Comparison of ENCODE assay signal across 1 cellular context in genomic region chr12:90008277-90008676, GRCh38.
TF ChIP-seq lines count a peak whose summit lies in the region.

No MANE protein-coding gene starts in this region.

TF ChIP-seq in GM23338, 12 proteins besides CTCF, POLR2A, EP300 and RAD21 (continued from another document):
- TF ChIP-seq ZNF462 (CRISPR knock-in tag; IDR thresholded peaks at IDR 0.05): no peak
- TF ChIP-seq, protein P1, sequence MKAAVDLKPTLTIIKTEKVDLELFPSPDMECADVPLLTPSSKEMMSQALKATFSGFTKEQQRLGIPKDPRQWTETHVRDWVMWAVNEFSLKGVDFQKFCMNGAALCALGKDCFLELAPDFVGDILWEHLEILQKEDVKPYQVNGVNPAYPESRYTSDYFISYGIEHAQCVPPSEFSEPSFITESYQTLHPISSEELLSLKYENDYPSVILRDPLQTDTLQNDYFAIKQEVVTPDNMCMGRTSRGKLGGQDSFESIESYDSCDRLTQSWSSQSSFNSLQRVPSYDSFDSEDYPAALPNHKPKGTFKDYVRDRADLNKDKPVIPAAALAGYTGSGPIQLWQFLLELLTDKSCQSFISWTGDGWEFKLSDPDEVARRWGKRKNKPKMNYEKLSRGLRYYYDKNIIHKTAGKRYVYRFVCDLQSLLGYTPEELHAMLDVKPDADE (IDR thresholded peaks at IDR 0.05): no peak
